2 cellular contexts compared by ENCODE assay signal in the genomic region with DNA sequence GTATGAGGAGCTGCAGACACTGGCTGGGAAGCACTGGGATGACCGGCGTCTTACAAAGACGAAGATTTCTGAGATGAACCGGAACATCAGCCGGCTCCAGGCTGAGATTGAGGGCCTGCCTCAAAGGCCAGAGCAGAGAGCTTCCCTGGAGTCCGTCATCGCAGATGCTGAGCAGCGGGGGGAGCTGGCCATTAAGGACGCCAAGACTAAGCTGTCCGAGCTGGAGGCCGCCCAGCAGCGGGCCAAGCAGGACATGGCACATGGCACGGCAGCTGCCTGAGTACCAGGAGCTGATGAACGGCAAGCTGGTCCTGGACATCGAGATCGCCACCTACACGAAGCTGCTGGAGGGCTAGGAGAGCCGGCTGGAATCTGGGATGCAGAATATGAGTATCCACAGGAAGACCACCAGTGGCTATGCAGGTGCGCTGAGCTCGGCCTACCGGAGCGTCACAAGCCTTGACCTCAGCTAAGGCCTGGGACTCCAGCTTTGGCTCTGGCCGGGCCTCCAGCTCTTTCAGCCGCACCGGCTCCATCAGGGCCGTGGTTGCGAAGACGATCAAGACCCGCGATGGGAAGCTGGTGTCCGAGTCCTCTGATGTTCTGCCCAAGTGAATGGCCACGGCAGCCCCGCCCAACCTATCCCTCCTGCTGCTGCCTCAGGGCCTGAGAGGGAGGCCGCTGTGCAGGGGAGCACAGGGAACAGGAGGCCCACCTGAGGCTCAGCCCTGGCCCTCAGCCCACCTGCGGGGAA.
TF ChIP-seq lines count a peak whose summit lies in the region.

No MANE protein-coding gene starts in this region.

TF ChIP-seq in HEK293, 187 proteins besides CTCF, POLR2A, EP300 and RAD21:
- TF ChIP-seq GLIS1 (tag by site-specific recombination; IDR thresholded peaks at IDR 0.05), result peak; percentile 54; the same call in 1 of the 2 replicates
- TF ChIP-seq ZIC2 (tag by site-specific recombination; IDR thresholded peaks at IDR 0.05), result 0 out of 2 replicates have a peak, but pooled peaks have one; percentile 36
- TF ChIP-seq ZNF266 (tag by site-specific recombination; IDR thresholded peaks at IDR 0.05; ENCODE audit: low read depth), result no peak

TF ChIP-seq in K562, 482 proteins besides CTCF, POLR2A, EP300 and RAD21:
- TF ChIP-seq ZSCAN29 (IDR thresholded peaks at IDR 0.05) (no peak), ZNF445 (CRISPR knock-in tag; IDR thresholded peaks at IDR 0.05; ENCODE audit: low read depth) (no peak), POU5F1 (IDR thresholded peaks at IDR 0.05; ENCODE audit: borderline replicate concordance, low read depth, low read length, partially characterized antibody) (no peak), POLR2AphosphoS5 (IDR thresholded peaks at IDR 0.05; ENCODE audit: control insufficient read depth, insufficient read depth, low read depth, low read length) (no peak), ARID2 (IDR thresholded peaks at IDR 0.05) (no peak)
- TF ChIP-seq, protein P1, sequence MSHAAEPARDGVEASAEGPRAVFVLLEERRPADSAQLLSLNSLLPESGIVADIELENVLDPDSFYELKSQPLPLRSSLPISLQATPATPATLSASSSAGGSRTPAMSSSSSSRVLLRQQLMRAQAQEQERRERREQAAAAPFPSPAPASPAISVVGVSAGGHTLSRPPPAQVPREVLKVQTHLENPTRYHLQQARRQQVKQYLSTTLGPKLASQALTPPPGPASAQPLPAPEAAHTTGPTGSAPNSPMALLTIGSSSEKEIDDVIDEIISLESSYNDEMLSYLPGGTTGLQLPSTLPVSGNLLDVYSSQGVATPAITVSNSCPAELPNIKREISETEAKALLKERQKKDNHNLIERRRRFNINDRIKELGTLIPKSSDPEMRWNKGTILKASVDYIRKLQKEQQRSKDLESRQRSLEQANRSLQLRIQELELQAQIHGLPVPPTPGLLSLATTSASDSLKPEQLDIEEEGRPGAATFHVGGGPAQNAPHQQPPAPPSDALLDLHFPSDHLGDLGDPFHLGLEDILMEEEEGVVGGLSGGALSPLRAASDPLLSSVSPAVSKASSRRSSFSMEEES (CRISPR knock-in tag; IDR thresholded peaks at IDR 0.05), result no peak
- TF ChIP-seq, protein P2, sequence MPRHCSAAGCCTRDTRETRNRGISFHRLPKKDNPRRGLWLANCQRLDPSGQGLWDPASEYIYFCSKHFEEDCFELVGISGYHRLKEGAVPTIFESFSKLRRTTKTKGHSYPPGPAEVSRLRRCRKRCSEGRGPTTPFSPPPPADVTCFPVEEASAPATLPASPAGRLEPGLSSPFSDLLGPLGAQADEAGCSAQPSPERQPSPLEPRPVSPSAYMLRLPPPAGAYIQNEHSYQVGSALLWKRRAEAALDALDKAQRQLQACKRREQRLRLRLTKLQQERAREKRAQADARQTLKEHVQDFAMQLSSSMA (CRISPR knock-in tag; IDR thresholded peaks at IDR 0.05), result no peak
- TF ChIP-seq, protein P3, sequence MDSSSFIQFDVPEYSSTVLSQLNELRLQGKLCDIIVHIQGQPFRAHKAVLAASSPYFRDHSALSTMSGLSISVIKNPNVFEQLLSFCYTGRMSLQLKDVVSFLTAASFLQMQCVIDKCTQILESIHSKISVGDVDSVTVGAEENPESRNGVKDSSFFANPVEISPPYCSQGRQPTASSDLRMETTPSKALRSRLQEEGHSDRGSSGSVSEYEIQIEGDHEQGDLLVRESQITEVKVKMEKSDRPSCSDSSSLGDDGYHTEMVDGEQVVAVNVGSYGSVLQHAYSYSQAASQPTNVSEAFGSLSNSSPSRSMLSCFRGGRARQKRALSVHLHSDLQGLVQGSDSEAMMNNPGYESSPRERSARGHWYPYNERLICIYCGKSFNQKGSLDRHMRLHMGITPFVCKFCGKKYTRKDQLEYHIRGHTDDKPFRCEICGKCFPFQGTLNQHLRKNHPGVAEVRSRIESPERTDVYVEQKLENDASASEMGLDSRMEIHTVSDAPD (CRISPR knock-in tag; IDR thresholded peaks at IDR 0.05), result no peak
